11 cellular contexts compared by ENCODE assay signal in the genomic region with DNA sequence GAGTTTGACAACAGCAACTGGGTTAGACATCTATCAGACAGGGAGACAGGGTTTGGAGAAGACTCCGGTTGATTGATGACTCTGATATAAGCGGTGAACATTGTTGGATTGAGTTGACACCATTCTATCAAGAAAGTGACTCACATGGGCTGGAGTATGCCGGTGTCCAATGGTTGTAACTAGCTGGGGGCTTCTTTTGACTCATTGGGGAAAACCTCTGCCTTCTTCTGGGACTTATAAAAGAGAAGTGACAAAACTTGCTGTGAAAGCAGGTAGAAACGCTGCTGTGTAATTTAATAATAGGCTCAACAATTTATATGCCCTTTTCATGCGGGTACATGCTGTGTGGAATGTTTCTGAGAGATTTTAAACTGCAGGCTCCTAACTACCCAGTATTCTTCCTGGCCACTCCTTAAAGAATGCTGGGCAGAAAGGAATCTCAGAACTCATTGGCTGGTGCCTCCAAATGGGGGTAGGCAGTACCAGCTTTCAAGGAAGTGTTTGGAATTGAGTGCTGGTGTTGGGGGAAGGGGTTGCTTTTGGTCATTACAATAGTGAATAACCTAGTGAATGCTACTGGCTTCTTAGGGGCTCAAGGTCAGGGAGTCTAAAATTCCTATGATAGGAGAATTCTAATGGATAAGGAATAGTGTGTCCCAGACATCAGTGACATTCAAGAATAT. TPM values are rescaled to one million over a fixed set of nuclear protein-coding genes. Genes with fewer than 3 reads are reported as not detected.
DNase-seq lines count a peak whose midpoint lies in the region; ATAC-seq and TF ChIP-seq lines count a peak whose summit lies in the region.
"Had no signal": no experiment of that assay in that cellular context is flagged by ENCODE, and none has a peak within 500 bp of the region (broad histone marks: within the 10 kb centered on the region; RNA-seq: fewer than 3 reads in every experiment).

No MANE protein-coding gene starts in this region.

- no peaks in the 10 kb centered on the region for H3K27me3 Mint-ChIP-seq in MCF 10A (ENCODE audit: insufficient read depth, unreplicated experiment)
- H3K27me3 Mint-ChIP-seq in activated T-cell treated with anti-CD3 and anti-CD28 coated beads, Interleukin-2, amount 50 U/mL, for 72 hours (ENCODE audit: low read depth) = no peaks in the 10 kb centered on the region

- no peaks in the 10 kb centered on the region for H4K20me1 ChIP-seq in mammary epithelial cell (ENCODE audit: insufficient read depth, low read length)

- H3K9ac ChIP-seq in mammary epithelial cell (ENCODE audit: insufficient read depth, low read length) = no peak overlapping the region

- H2AFZ ChIP-seq in mammary epithelial cell (ENCODE audit: low read depth, low read length) = peak overlapping the region; percentile 74

- H3K9me3 ChIP-seq in mammary epithelial cell (replicated peaks; ENCODE audit: insufficient read depth, low read length) = no peaks in the 10 kb centered on the region

- H3K27me3 ChIP-seq in mammary epithelial cell (ENCODE audit: insufficient read depth, low read length) = no peaks in the 10 kb centered on the region

- peaks cover 15% of the 10 kb centered on the region for H3K4me1 ChIP-seq in mammary epithelial cell (ENCODE audit: insufficient read depth, low read length)

- peak; percentile 77 to 82 for ATAC-seq in activated T-cell treated with anti-CD3 and anti-CD28 coated beads, Interleukin-2, amount 50 U/mL, for 72 hours (replicated peaks in 1 of 2)
- ATAC-seq in stimulated activated naive CD8-positive, alpha-beta T cell treated with anti-CD3 and anti-CD28 coated beads, Interleukin-15, Interleukin-2, amounts not matched to agents 100 U/mL and 50 U/mL, for 24 hours = peak; percentile 78
- ATAC-seq in GM21367 (IDR thresholded peaks at IDR 0.05; ENCODE audit: unreplicated experiment) = no peak

- H3K79me2 ChIP-seq in mammary epithelial cell (ENCODE audit: insufficient read depth, low read length) = no peaks in the 10 kb centered on the region

- H3K9me3 Mint-ChIP-seq in MCF 10A (ENCODE audit: unreplicated experiment) = no peaks in the 10 kb centered on the region
- no peaks in the 10 kb centered on the region for H3K9me3 Mint-ChIP-seq in activated T-cell treated with anti-CD3 and anti-CD28 coated beads, Interleukin-2, amount 50 U/mL, for 72 hours

- H3K36me3 Mint-ChIP-seq in MCF 10A (ENCODE audit: insufficient read depth, unreplicated experiment) = no peaks in the 10 kb centered on the region
- peaks cover 5 to 19% of the 10 kb centered on the region in 2 donors for H3K36me3 Mint-ChIP-seq in activated T-cell treated with anti-CD3 and anti-CD28 coated beads, Interleukin-2, amount 50 U/mL, for 72 hours (ENCODE audit: insufficient read depth in 2 of 2)

- in situ Hi-C loops in mammary epithelial cell (cut with MboI; ENCODE audit: low sequenced_read_pairs in 2 of 2) = no loop called here

- no peak for TF ChIP-seq POLR2A in erythroblast (IDR thresholded peaks at IDR 0.05; ENCODE audit: low read length)

- H3K36me3 ChIP-seq in mammary epithelial cell (ENCODE audit: insufficient read depth, low read length) = no peaks in the 10 kb centered on the region

- H3K4me2 ChIP-seq in mammary epithelial cell (ENCODE audit: insufficient read depth, low read depth, low read length) = no peak overlapping the region

- WGBS in mammary epithelial cell (ENCODE audit: low coverage, missing lambda C conversion rate) = 34% methylated on average over 5 of the region's 5 CpGs

- no peak overlapping the region for H3K27ac Mint-ChIP-seq in MCF 10A (ENCODE audit: low read depth, unreplicated experiment)
- H3K27ac Mint-ChIP-seq in activated T-cell treated with anti-CD3 and anti-CD28 coated beads, Interleukin-2, amount 50 U/mL, for 72 hours = peak overlapping the region; percentile 97

- POLR2A ChIA-PET in MCF 10A (lab: Yijun Ruan, JAX) = interaction anchor here (0.6 to 1.1 kb wide), 2 partner anchors 80 to 102 kb away, joined by 3 to 4 read pairs; no protein-coding TSS in a partner anchor

- dilution Hi-C loops in mammary epithelial cell (cut with HindIII; ENCODE audit: low sequenced_read_pairs) = no loop called here

- no peaks in the 10 kb centered on the region for H3K4me1 Mint-ChIP-seq in MCF 10A (ENCODE audit: insufficient read depth, unreplicated experiment)
- H3K4me1 Mint-ChIP-seq in activated T-cell treated with anti-CD3 and anti-CD28 coated beads, Interleukin-2, amount 50 U/mL, for 72 hours (ENCODE audit: low read depth) = peaks cover 88% of the 10 kb centered on the region

- CTCF ChIA-PET in mammary epithelial cell (lab: Charles Lee; ENCODE audit: low non-redundant PET) = no interaction called here
- CTCF ChIA-PET in MCF 10A (lab: Yijun Ruan, JAX) = interaction anchor here (1.1 kb wide), 1 partner anchor 184 kb away, joined by 5 read pairs; no protein-coding TSS in a partner anchor

- TF ChIP-seq CTCF in mammary epithelial cell (conservative IDR thresholded peaks at IDR 0.05 in 1 of 2, IDR thresholded peaks at IDR 0.05 in 1 of 2; ENCODE audit: extremely low read depth in 1 of 2, insufficient read depth in 1 of 2, low read depth in 1 of 2, low read length in 2 of 2) = no peak
- no peak for TF ChIP-seq CTCF in MCF 10A (IDR thresholded peaks at IDR 0.05; ENCODE audit: unreplicated experiment)

- intact Hi-C loops in mammary epithelial cell (cut with micrococcal nuclease) (no loop called here), MCF 10A (cut with micrococcal nuclease) (no loop called here)

- H3K27ac ChIP-seq in mammary epithelial cell (ENCODE audit: insufficient read depth, low read depth, low read length) = no peak overlapping the region

- no peak overlapping the region for H3K4me3 Mint-ChIP-seq in MCF 10A (ENCODE audit: unreplicated experiment)
- H3K4me3 Mint-ChIP-seq in activated T-cell treated with anti-CD3 and anti-CD28 coated beads, Interleukin-2, amount 50 U/mL, for 72 hours = peak overlapping the region; percentile 74 to 93

- BruUV-seq in mammary epithelial cell (replicated peaks; lab: Mats Ljungman, UMichigan) (no TSS peak), MCF 10A (replicated peaks; lab: Mats Ljungman, UMichigan) (no TSS peak)

- H3K4me3 ChIP-seq in mammary epithelial cell (replicated peaks in 1 of 3; ENCODE audit: insufficient read depth in 1 of 3, low read depth in 2 of 3, low read length in 3 of 3) = no peak overlapping the region

- DNase-seq in mammary epithelial cell (no peak), MCF 10A (ENCODE audit: unreplicated experiment) (no peak), iPS-NIHi11 (ENCODE audit: low spot score) (peak; percentile 22), erythroblast (lab: John Stamatoyannopoulos, UW) (no peak), SKM-1 (lab: John Stamatoyannopoulos, UW; ENCODE audit: unreplicated experiment) (no peak)
- DNase-seq in activated T-cell treated with anti-CD3 and anti-CD28 coated beads, Interleukin-2, amount 50 U/mL, for 72 hours = peak; percentile 65 to 68
- DNase-seq in stimulated activated naive CD8-positive, alpha-beta T cell treated with anti-CD3 and anti-CD28 coated beads, Interleukin-15, Interleukin-2, amounts not matched to agents 100 U/mL and 50 U/mL, for 24 hours = no peak
- DNase-seq: anterior cingulate cortex, EL, NCI-H510A treated with DMSO at 0.1 percent for 48 hours had no signal

RNA-seq across cellular contexts. Expression of a gene that starts 43.9 kb away (rescaled TPM):
- total RNA-seq in mammary epithelial cell (1 to 10 TPM; 2.0 to 6.6 TPM), MCF 10A (2022) (0.12 and 0.32 TPM in 2 replicates)
- 1.2 TPM for polyA plus RNA-seq in mammary epithelial cell
- polyA minus RNA-seq in mammary epithelial cell = 0.16 TPM
- 100 to 1,000 TPM; 127 to 131 TPM for total RNA-seq in activated T-cell treated with anti-CD3 and anti-CD28 coated beads, Interleukin-2, amount 50 U/mL, for 72 hours

Comparison
In these comparisons a context has a peak if more than half of its experiments do, and no peak if none do; other contexts are left out.
1. DNase-seq: peak in activated T-cell treated with anti-CD3 and anti-CD28 coated beads, Interleukin-2, amount 50 U/mL, for 72 hours (2 of 2) and iPS-NIHi11 (single experiment); none in mammary epithelial cell (single experiment), MCF 10A (single experiment), stimulated activated naive CD8-positive, alpha-beta T cell treated with anti-CD3 and anti-CD28 coated beads, Interleukin-15, Interleukin-2, amounts not matched to agents 100 U/mL and 50 U/mL, for 24 hours (single experiment), erythroblast (0 of 2) and SKM-1 (single experiment).
2. RNA of a gene that starts 43.9 kb away (total RNA-seq): 127 to 131 TPM in activated T-cell treated with anti-CD3 and anti-CD28 coated beads, Interleukin-2, amount 50 U/mL, for 72 hours; 2.0 to 6.6 TPM in mammary epithelial cell and 0.12 to 0.32 TPM in MCF 10A; every median in the first group is over 10 times any median in the second.